ENCODE assay signal across 14 cellular contexts in genomic region chr6:24923885-24924401, GRCh38. TPM values are rescaled to one million over a fixed set of nuclear protein-coding genes. Genes with fewer than 3 reads are reported as not detected.
DNase-seq lines count a peak whose midpoint lies in the region; ATAC-seq and TF ChIP-seq lines count a peak whose summit lies in the region.
"Had no signal": no experiment of that assay in that cellular context is flagged by ENCODE, and none has a peak within 500 bp of the region (broad histone marks: within the 10 kb centered on the region; RNA-seq: fewer than 3 reads in every experiment).

No MANE protein-coding gene starts in this region.

- peaks cover 79% of the 10 kb centered on the region for H3K4me1 Mint-ChIP-seq in activated naive CD4-positive, alpha-beta T cell treated with anti-CD3 and anti-CD28 coated beads for 36 hours (ENCODE audit: low read depth)
- peaks cover 82% of the 10 kb centered on the region for H3K4me1 Mint-ChIP-seq in activated CD4-positive, alpha-beta memory T cell treated with anti-CD3 and anti-CD28 coated beads for 36 hours (ENCODE audit: low read depth)
- peaks cover 89% of the 10 kb centered on the region for H3K4me1 Mint-ChIP-seq in stimulated activated naive CD8-positive, alpha-beta T cell treated with anti-CD3 and anti-CD28 coated beads, Interleukin-15, amount 100 ng/mL, for 72 hours

- no peaks in the 10 kb centered on the region for H3K9me3 ChIP-seq in iPS-20b (ENCODE audit: insufficient read depth, low read depth, low read length)
- no peaks in the 10 kb centered on the region for H3K9me3 ChIP-seq in upper lobe of right lung

- H3K27me3 ChIP-seq in iPS-20b (ENCODE audit: insufficient read depth, low read length) (no peaks in the 10 kb centered on the region), upper lobe of right lung (no peaks in the 10 kb centered on the region)

- intact Hi-C loops in activated naive CD4-positive, alpha-beta T cell treated with anti-CD3 and anti-CD28 coated beads for 36 hours (cut with micrococcal nuclease) = loop anchor here (1.0 to 10.0 kb wide), 8 partner anchors 8 to 251 kb away; no protein-coding TSS in a partner anchor
- intact Hi-C loops in activated CD4-positive, alpha-beta memory T cell treated with anti-CD3 and anti-CD28 coated beads for 36 hours (cut with micrococcal nuclease) = loop anchor here (1.0 to 2.0 kb wide), 2 partner anchors 8 to 15 kb away; no protein-coding TSS in a partner anchor
- intact Hi-C loops in upper lobe of right lung (cut with DNase I) = no loop called here

- peaks cover 6% of the 10 kb centered on the region for H3K36me3 Mint-ChIP-seq in activated naive CD4-positive, alpha-beta T cell treated with anti-CD3 and anti-CD28 coated beads for 36 hours (ENCODE audit: low read depth)
- H3K36me3 Mint-ChIP-seq in activated CD4-positive, alpha-beta memory T cell treated with anti-CD3 and anti-CD28 coated beads for 36 hours = peaks cover 12% of the 10 kb centered on the region

- TF ChIP-seq CTCF in upper lobe of right lung (IDR thresholded peaks at IDR 0.05) (no peak), GM10248 (IDR thresholded peaks at IDR 0.05; ENCODE audit: control extremely low read depth, extremely low read depth, low read depth, missing control alignments) (no peak)

- H3K4me3 Mint-ChIP-seq in activated naive CD4-positive, alpha-beta T cell treated with anti-CD3 and anti-CD28 coated beads for 36 hours = peak overlapping the region; percentile 57
- peak overlapping the region; percentile 34 for H3K4me3 Mint-ChIP-seq in activated CD4-positive, alpha-beta memory T cell treated with anti-CD3 and anti-CD28 coated beads for 36 hours
- H3K4me3 Mint-ChIP-seq in stimulated activated naive CD8-positive, alpha-beta T cell treated with anti-CD3 and anti-CD28 coated beads, Interleukin-15, amount 100 ng/mL, for 72 hours = peak overlapping the region; percentile 66 to 80

- DNase-seq in activated naive CD4-positive, alpha-beta T cell treated with anti-CD3 and anti-CD28 coated beads for 36 hours = no peak
- DNase-seq in activated naive CD4-positive, alpha-beta T cell treated with Interleukin-2 at 50 U/mL for 16 hours = no peak
- peak; percentile 38 for DNase-seq in activated CD4-positive, alpha-beta memory T cell treated with anti-CD3 and anti-CD28 coated beads for 36 hours
- DNase-seq in stimulated activated naive CD8-positive, alpha-beta T cell treated with anti-CD3 and anti-CD28 coated beads, Interleukin-15, amount 100 ng/mL, for 72 hours = peak; percentile 54 to 59
- DNase-seq in upper lobe of right lung = no peak
- DNase-seq in NCI-H1105 (lab: John Stamatoyannopoulos, UW) = no peak
- DNase-seq in GM10248 (ENCODE audit: extremely low spot score) = no peak
- DNase-seq: glutamatergic neuron, left colon, NCI-H1694 treated with DMSO at 0.1 percent for 48 hours had no signal

- ATAC-seq in stimulated activated naive CD8-positive, alpha-beta T cell treated with anti-CD3 and anti-CD28 coated beads, Interleukin-15, amount 100 ng/mL, for 72 hours = peak; percentile 67
- ATAC-seq in upper lobe of right lung = no peak
- ATAC-seq: K562, left colon, SK-N-SH treated with all-trans-retinoic acid at 6 μM for 48 hours had no signal

- H3K36me3 ChIP-seq in iPS-20b (ENCODE audit: insufficient read depth, low read depth, low read length) (no peaks in the 10 kb centered on the region), upper lobe of right lung (no peaks in the 10 kb centered on the region)

- no peaks in the 10 kb centered on the region for H3K27me3 Mint-ChIP-seq in activated naive CD4-positive, alpha-beta T cell treated with anti-CD3 and anti-CD28 coated beads for 36 hours (ENCODE audit: low read depth)
- peaks cover 2% of the 10 kb centered on the region for H3K27me3 Mint-ChIP-seq in activated CD4-positive, alpha-beta memory T cell treated with anti-CD3 and anti-CD28 coated beads for 36 hours
- H3K27me3 Mint-ChIP-seq in stimulated activated naive CD8-positive, alpha-beta T cell treated with anti-CD3 and anti-CD28 coated beads, Interleukin-15, amount 100 ng/mL, for 72 hours = no peaks in the 10 kb centered on the region

- POLR2A ChIA-PET in activated CD4-positive, alpha-beta memory T cell treated with anti-CD3 and anti-CD28 coated beads for 36 hours (lab: Charles Lee) = interaction anchor here (0.6 to 1.6 kb wide), 6 partner anchors 12 to 58 kb away, joined by 3 to 4 read pairs (median 4); partner anchors contain the start of gene RIPOR2
- POLR2A ChIA-PET in GM10248 (lab: Yijun Ruan, JAX) = interaction anchor here (0.6 kb wide), 1 partner anchor 442 kb away, joined by 4 read pairs; no protein-coding TSS in a partner anchor

- peaks cover 34% of the 10 kb centered on the region for H3K4me1 ChIP-seq in iPS-20b (ENCODE audit: insufficient read depth, low read length)
- no peaks in the 10 kb centered on the region for H3K4me1 ChIP-seq in upper lobe of right lung

- CTCF ChIA-PET in activated naive CD4-positive, alpha-beta T cell treated with anti-CD3 and anti-CD28 coated beads for 36 hours (lab: Charles Lee) = interaction anchor here (0.6 to 3.8 kb wide), 7 partner anchors 10 to 82 kb away, joined by 3 to 33 read pairs (median 6); partner anchors contain the start of gene RIPOR2
- CTCF ChIA-PET in activated CD4-positive, alpha-beta memory T cell treated with anti-CD3 and anti-CD28 coated beads for 36 hours (lab: Charles Lee) = interaction anchor here (0.7 to 3.7 kb wide), 6 partner anchors 10 to 102 kb away, joined by 3 to 40 read pairs (median 4); partner anchors contain the start of gene RIPOR2
- CTCF ChIA-PET in GM10248 (lab: Yijun Ruan, JAX) = interaction anchor here (1.2 to 3.2 kb wide), 3 partner anchors 10 to 39 kb away, joined by 3 to 23 read pairs (median 15); no protein-coding TSS in a partner anchor

- H3K27ac ChIP-seq in iPS-20b (ENCODE audit: low read length) = peak overlapping the region; percentile 58
- H3K27ac ChIP-seq in upper lobe of right lung = no peak overlapping the region

- peak overlapping the region; percentile 40; the same call in 1 of the 2 replicates for H3K4me3 ChIP-seq in iPS-20b (ENCODE audit: low read length)
- H3K4me3 ChIP-seq in upper lobe of right lung = no peak overlapping the region
- H3K4me3 ChIP-seq: K562 had no signal

- H3K27ac Mint-ChIP-seq in activated naive CD4-positive, alpha-beta T cell treated with anti-CD3 and anti-CD28 coated beads for 36 hours = peak overlapping the region; percentile 95
- peak overlapping the region; percentile 90 for H3K27ac Mint-ChIP-seq in activated CD4-positive, alpha-beta memory T cell treated with anti-CD3 and anti-CD28 coated beads for 36 hours
- H3K27ac Mint-ChIP-seq in stimulated activated naive CD8-positive, alpha-beta T cell treated with anti-CD3 and anti-CD28 coated beads, Interleukin-15, amount 100 ng/mL, for 72 hours = peak overlapping the region; percentile 100

- peaks cover 6% of the 10 kb centered on the region for H3K9me3 Mint-ChIP-seq in activated naive CD4-positive, alpha-beta T cell treated with anti-CD3 and anti-CD28 coated beads for 36 hours
- H3K9me3 Mint-ChIP-seq in activated CD4-positive, alpha-beta memory T cell treated with anti-CD3 and anti-CD28 coated beads for 36 hours = peaks cover 7% of the 10 kb centered on the region
- peaks cover 7 to 10% of the 10 kb centered on the region in 2 donors for H3K9me3 Mint-ChIP-seq in stimulated activated naive CD8-positive, alpha-beta T cell treated with anti-CD3 and anti-CD28 coated beads, Interleukin-15, amount 100 ng/mL, for 72 hours

- H3K9ac ChIP-seq in iPS-20b (ENCODE audit: low read depth, low read length) = peak overlapping the region; percentile 9; the same call in 1 of the 2 replicates

RNA-seq across cellular contexts. Expression of gene RIPOR2, which starts 11.8 kb away (rescaled TPM):
- 100 to 1,000 TPM; 111 to 116 TPM for total RNA-seq in activated naive CD4-positive, alpha-beta T cell treated with anti-CD3 and anti-CD28 coated beads for 36 hours
- total RNA-seq in activated CD4-positive, alpha-beta memory T cell treated with anti-CD3 and anti-CD28 coated beads for 36 hours = 10 to 100 TPM; 64.5 to 68.7 TPM
- 25.6 TPM for total RNA-seq in upper lobe of right lung
- total RNA-seq: G401 had no signal

Comparison
In these comparisons a context has a peak if more than half of its experiments do, and no peak if none do; other contexts are left out.
1. DNase-seq: peak in activated CD4-positive, alpha-beta memory T cell treated with anti-CD3 and anti-CD28 coated beads for 36 hours (single experiment) and stimulated activated naive CD8-positive, alpha-beta T cell treated with anti-CD3 and anti-CD28 coated beads, Interleukin-15, amount 100 ng/mL, for 72 hours (2 of 2); none in activated naive CD4-positive, alpha-beta T cell treated with anti-CD3 and anti-CD28 coated beads for 36 hours (single experiment), activated naive CD4-positive, alpha-beta T cell treated with Interleukin-2 at 50 U/mL for 16 hours (single experiment), upper lobe of right lung (single experiment), NCI-H1105 (single experiment) and GM10248 (single experiment).
2. Peak in every context shown above with its lines, with median percentiles within 50 percentile points of each other: H3K27ac Mint-ChIP-seq and H3K4me3 Mint-ChIP-seq.